In the genomic region with DNA sequence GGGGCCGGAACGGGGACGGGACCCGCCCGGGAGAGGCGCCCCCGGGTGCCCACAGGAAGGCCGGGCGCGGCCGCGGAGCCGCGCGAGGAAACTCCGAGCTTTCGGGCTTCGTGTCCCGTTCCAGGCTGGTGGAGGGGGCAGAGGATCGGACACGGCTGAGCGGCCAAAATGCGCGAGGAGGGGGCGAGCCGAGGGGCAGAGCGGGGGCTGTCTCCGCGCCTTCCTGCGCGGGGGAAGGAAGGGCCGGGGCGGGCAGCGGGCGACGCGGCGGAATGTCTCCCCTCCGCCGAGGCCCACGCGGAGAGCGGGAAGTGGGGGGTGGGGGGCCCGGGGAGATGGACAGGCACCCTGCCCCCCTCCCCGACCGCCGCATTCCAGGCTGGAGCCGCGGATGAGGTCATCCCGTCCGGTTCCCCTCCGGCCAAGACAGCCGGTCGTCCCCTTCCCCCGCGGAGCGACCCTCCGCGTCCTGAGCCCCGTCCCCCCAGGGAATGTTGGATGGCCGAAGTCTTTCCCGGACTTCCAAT, we compare ENCODE assay signal across 8 cellular contexts. TPM values are rescaled to one million over a fixed set of nuclear protein-coding genes. Genes with fewer than 3 reads are reported as not detected.
DNase-seq lines count a peak whose midpoint lies in the region; ATAC-seq and TF ChIP-seq lines count a peak whose summit lies in the region.

No MANE protein-coding gene starts in this region.

- H4K8ac ChIP-seq in trophoblast cell (ENCODE audit: low read depth, low read length) = peak overlapping the region; percentile 93

- peak overlapping the region; percentile 83 for H2BK12ac ChIP-seq in trophoblast cell (ENCODE audit: low read length)

- H3K27me3 Mint-ChIP-seq in Caco-2 (ENCODE audit: insufficient read depth, unreplicated experiment) = no peaks in the 10 kb centered on the region

- peak; percentile 59 to 60 for DNase-seq in Caco-2
- peak; percentile 67 for DNase-seq in Right ventricle myocardium superior
- no peak for DNase-seq in trophoblast cell
- no peak for DNase-seq in NCI-H1694 treated with DMSO at 0.1 percent for 48 hours (lab: John Stamatoyannopoulos, UW)
- DNase-seq in NCI-H446 treated with DMSO at 0.1 percent for 48 hours (lab: John Stamatoyannopoulos, UW) = no peak
- no peak for DNase-seq in cortex of kidney (lab: John Stamatoyannopoulos, UW)

- peak overlapping the region; percentile 96 for H3K9ac ChIP-seq in trophoblast cell (ENCODE audit: low read length)

- H2AFZ ChIP-seq in trophoblast cell (ENCODE audit: insufficient read depth, low read length, poor library complexity) = peak overlapping the region; percentile 69

- H2AK5ac ChIP-seq in trophoblast cell (ENCODE audit: low read length) = peak overlapping the region; percentile 88

- no TSS peak for BruUV-seq in Caco-2 (replicated peaks; lab: Mats Ljungman, UMichigan)

- peak overlapping the region; percentile 99 for H3K14ac ChIP-seq in trophoblast cell (ENCODE audit: low read length)

- no CpG with 5 or more reads among the region's 62 CpGs for WGBS in trophoblast cell (ENCODE audit: extremely low coverage, insufficient coverage, insufficient read length)

- peak overlapping the region; percentile 70 for H3K27ac Mint-ChIP-seq in Caco-2 (ENCODE audit: unreplicated experiment)

- CTCF ChIA-PET in Caco-2 (lab: Charles Lee) = interaction anchor here (1.2 to 1.4 kb wide), 4 partner anchors 15 to 32 kb away, joined by 4 to 10 read pairs (median 6); partner anchors contain the start of gene LGALS2

- H3K27me3 ChIP-seq in Caco-2 (replicated peaks; ENCODE audit: control insufficient read depth, insufficient read depth, low read length) = no peaks in the 10 kb centered on the region
- H3K27me3 ChIP-seq in trophoblast cell (ENCODE audit: insufficient read depth, low read length) = no peaks in the 10 kb centered on the region

- TF ChIP-seq CTCF in Caco-2 (IDR thresholded peaks at IDR 0.05; ENCODE audit: insufficient read depth in 1 of 2, low read depth in 1 of 2, low read length in 1 of 2, severe bottlenecking in 1 of 2, unreplicated experiment in 1 of 2) = no peak
- no peak for TF ChIP-seq CTCF in VCaP (conservative IDR thresholded peaks at IDR 0.05)

- H3K23ac ChIP-seq in trophoblast cell (ENCODE audit: low read length) = no peak overlapping the region

- H4K91ac ChIP-seq in trophoblast cell (ENCODE audit: low read depth, low read length) = peak overlapping the region; percentile 99

- peaks cover 36% of the 10 kb centered on the region for H3K79me2 ChIP-seq in trophoblast cell (ENCODE audit: control insufficient read depth, insufficient read depth, low read length, poor library complexity)

- H3K4me3 ChIP-seq in Caco-2 (ENCODE audit: low read depth, low read length) (peak overlapping the region; percentile 81), trophoblast cell (ENCODE audit: low read depth, low read length) (peak overlapping the region; percentile 89)

- H2BK5ac ChIP-seq in trophoblast cell (ENCODE audit: low read depth, low read length, poor library complexity) = peak overlapping the region; percentile 97

- peaks cover 29% of the 10 kb centered on the region for H3K4me1 Mint-ChIP-seq in Caco-2 (ENCODE audit: low read depth, unreplicated experiment)

- peak overlapping the region; percentile 55 for H4K12ac ChIP-seq in trophoblast cell (ENCODE audit: low read depth, low read length)

- H3K4me3 Mint-ChIP-seq in Caco-2 (ENCODE audit: unreplicated experiment) = peak overlapping the region; percentile 76

- H3K18ac ChIP-seq in trophoblast cell (ENCODE audit: low read length) = peak overlapping the region; percentile 91

- peak; percentile 14 for ATAC-seq in Right ventricle myocardium superior (ENCODE audit: poor library complexity)
- ATAC-seq in HG03565 (IDR thresholded peaks at IDR 0.05; ENCODE audit: unreplicated experiment) = no peak

- intact Hi-C loops in Caco-2 (cut with micrococcal nuclease; ENCODE audit: unreplicated experiment) (loop anchor here (1.0 kb wide), 1 partner anchor 15 kb away; no protein-coding TSS in a partner anchor), Right ventricle myocardium superior (cut with DNase I) (loop anchor here (10.0 kb wide), 1 partner anchor 246 kb away; no protein-coding TSS in a partner anchor)

- peak overlapping the region; percentile 99 for H3K4ac ChIP-seq in trophoblast cell (ENCODE audit: low read depth, low read length)

- peaks cover 50% of the 10 kb centered on the region for H3K4me1 ChIP-seq in Caco-2
- peaks cover 41 to 47% of the 10 kb centered on the region in 2 experiments for H3K4me1 ChIP-seq in trophoblast cell (ENCODE audit: control insufficient read depth in 1 of 2, insufficient read depth in 2 of 2, low read length in 2 of 2)

- peaks cover 41% of the 10 kb centered on the region for H3K79me1 ChIP-seq in trophoblast cell (ENCODE audit: low read length)

- H3K9me3 ChIP-seq in Caco-2 (no peaks in the 10 kb centered on the region), trophoblast cell (ENCODE audit: insufficient read depth, low read depth, low read length) (peaks cover 4% of the 10 kb centered on the region)

- H3K9me3 Mint-ChIP-seq in Caco-2 (ENCODE audit: unreplicated experiment) = no peaks in the 10 kb centered on the region

- H2BK120ac ChIP-seq in trophoblast cell (ENCODE audit: insufficient read depth, low read length, poor library complexity) = peak overlapping the region; percentile 96

- peaks cover 42% of the 10 kb centered on the region for H3K36me3 Mint-ChIP-seq in Caco-2 (ENCODE audit: insufficient read depth, unreplicated experiment)

- no peaks in the 10 kb centered on the region for H3K36me3 ChIP-seq in Caco-2 (ENCODE audit: control insufficient read depth, insufficient read depth, low read length)
- peaks cover 24 to 25% of the 10 kb centered on the region in 2 experiments for H3K36me3 ChIP-seq in trophoblast cell (ENCODE audit: control insufficient read depth in 1 of 2, insufficient read depth in 2 of 2, low read length in 2 of 2)

- POLR2A ChIA-PET in Caco-2 (lab: Charles Lee) = interaction anchor here (1.0 to 1.1 kb wide), 3 partner anchors 14 to 47 kb away, joined by 3 to 7 read pairs (median 6); no protein-coding TSS in a partner anchor

- H3K4me2 ChIP-seq in trophoblast cell (ENCODE audit: low read length) = peak overlapping the region; percentile 67

- H3K27ac ChIP-seq in VCaP (peak overlapping the region; percentile 65), trophoblast cell (ENCODE audit: low read depth, low read length) (peak overlapping the region; percentile 99)

RNA-seq across cellular contexts. Expression of gene CDC42EP1, which starts 0.5 kb away (rescaled TPM):
- total RNA-seq in Caco-2 (2022) (75.0 and 76.1 TPM in 2 replicates), Right ventricle myocardium superior (15.4 TPM)
- 191 and 202 TPM in 2 replicates for polyA plus RNA-seq in trophoblast cell (2013)

RNA-seq across cellular contexts. Expression of gene LGALS2, which starts 19.1 kb away (rescaled TPM):
- total RNA-seq in Caco-2 (2022) = 33.2 and 35.2 TPM in 2 replicates
- total RNA-seq in Right ventricle myocardium superior = not detected
- polyA plus RNA-seq in trophoblast cell (2013) = not detected in 2 replicates

RNA-seq across cellular contexts. Expression of gene CARD10, which starts 41.5 kb away (rescaled TPM):
- total RNA-seq in Caco-2 (2022) (26.5 and 31.7 TPM in 2 replicates), Right ventricle myocardium superior (8.3 TPM)
- polyA plus RNA-seq in trophoblast cell (2013) = 4.7 and 4.9 TPM in 2 replicates

RNA-seq across cellular contexts. Expression of gene GGA1, which starts 47.9 kb away (rescaled TPM):
- total RNA-seq in Caco-2 (2022) = 65.7 and 72.8 TPM in 2 replicates
- 22.3 TPM for total RNA-seq in Right ventricle myocardium superior
- polyA plus RNA-seq in trophoblast cell (2013) = 31.8 and 32.0 TPM in 2 replicates

Comparison
In these comparisons a context has a peak if more than half of its experiments do, and no peak if none do; other contexts are left out.
1. DNase-seq: peak in Caco-2 (2 of 2) and Right ventricle myocardium superior (single experiment); none in trophoblast cell (0 of 2), NCI-H1694 treated with DMSO at 0.1 percent for 48 hours (single experiment), NCI-H446 treated with DMSO at 0.1 percent for 48 hours (single experiment) and cortex of kidney (single experiment).
2. RNA of gene LGALS2, which starts 19.1 kb away (total RNA-seq): 33.2 to 35.2 TPM in Caco-2; not detected in Right ventricle myocardium superior (single experiment); every median in the first group is over 10 times any median in the second.